In the genomic region with DNA sequence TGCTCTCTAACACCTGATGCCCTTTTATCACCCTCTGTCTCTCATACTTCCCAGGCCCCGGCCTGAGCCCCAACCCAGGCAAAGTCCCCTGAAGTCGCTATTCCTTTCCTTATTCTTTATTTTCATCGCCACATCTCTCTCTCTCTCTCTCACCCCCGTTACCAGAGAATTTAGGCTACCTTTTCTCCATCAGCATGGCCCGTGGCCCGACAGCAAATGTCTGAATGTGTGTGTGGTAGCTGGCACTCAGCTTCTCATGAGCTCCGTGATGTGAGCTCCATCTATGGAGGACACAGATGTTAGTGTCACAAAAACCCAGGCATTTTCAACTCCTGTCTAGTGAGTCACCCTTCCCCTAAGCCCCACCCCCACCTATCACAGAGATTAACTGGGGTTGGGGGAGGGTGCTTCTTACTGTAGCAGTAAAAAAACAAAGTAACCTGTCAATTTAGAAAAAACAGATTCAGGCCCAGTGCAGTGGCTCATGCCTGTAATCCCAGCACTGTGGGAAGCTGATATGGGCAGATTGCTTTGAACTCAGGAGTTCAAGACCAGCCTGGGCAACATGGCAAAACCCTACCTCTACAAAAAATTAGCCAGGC, we compare ENCODE assay signal across 1 cellular context.
TF ChIP-seq lines count a peak whose summit lies in the region.

No MANE protein-coding gene starts in this region.

TF ChIP-seq in HepG2, 621 proteins besides CTCF, POLR2A, EP300 and RAD21 (continued from another document and continues in another):
- peak; percentile 15; the same call in 1 of the 2 replicates for TF ChIP-seq PHF21A (CRISPR knock-in tag; IDR thresholded peaks at IDR 0.05)
- TF ChIP-seq GTF2F1 (IDR thresholded peaks at IDR 0.05; ENCODE audit: low read length): 0 out of 2 replicates have a peak, but pooled peaks have one; percentile 18
- no peak for TF ChIP-seq SRSF1 (optimal IDR thresholded peaks at IDR 0.05; ENCODE audit: low read depth, low read length)
- TF ChIP-seq TFAP4 (IDR thresholded peaks at IDR 0.05; ENCODE audit: borderline replicate concordance, low read depth): peak; percentile 53; the same call in 1 of the 2 replicates
- TF ChIP-seq ZNF205 (CRISPR knock-in tag; IDR thresholded peaks at IDR 0.05): peak; percentile 31; the same call in 1 of the 2 replicates
- no peak for TF ChIP-seq KLF15 (CRISPR knock-in tag; IDR thresholded peaks at IDR 0.05; ENCODE audit: borderline replicate concordance)
- TF ChIP-seq PRDM4 (CRISPR knock-in tag; IDR thresholded peaks at IDR 0.05; ENCODE audit: borderline replicate concordance): no peak
- TF ChIP-seq GABPA (IDR thresholded peaks at IDR 0.05; ENCODE audit: low read depth, low read length): no peak
- TF ChIP-seq GABPA (CRISPR knock-in tag; IDR thresholded peaks at IDR 0.05; ENCODE audit: low read depth): peak; percentile 29; the same call in 1 of the 2 replicates
- TF ChIP-seq ZNF839 (CRISPR knock-in tag; IDR thresholded peaks at IDR 0.05; ENCODE audit: borderline replicate concordance): no peak
- TF ChIP-seq, protein P1, sequence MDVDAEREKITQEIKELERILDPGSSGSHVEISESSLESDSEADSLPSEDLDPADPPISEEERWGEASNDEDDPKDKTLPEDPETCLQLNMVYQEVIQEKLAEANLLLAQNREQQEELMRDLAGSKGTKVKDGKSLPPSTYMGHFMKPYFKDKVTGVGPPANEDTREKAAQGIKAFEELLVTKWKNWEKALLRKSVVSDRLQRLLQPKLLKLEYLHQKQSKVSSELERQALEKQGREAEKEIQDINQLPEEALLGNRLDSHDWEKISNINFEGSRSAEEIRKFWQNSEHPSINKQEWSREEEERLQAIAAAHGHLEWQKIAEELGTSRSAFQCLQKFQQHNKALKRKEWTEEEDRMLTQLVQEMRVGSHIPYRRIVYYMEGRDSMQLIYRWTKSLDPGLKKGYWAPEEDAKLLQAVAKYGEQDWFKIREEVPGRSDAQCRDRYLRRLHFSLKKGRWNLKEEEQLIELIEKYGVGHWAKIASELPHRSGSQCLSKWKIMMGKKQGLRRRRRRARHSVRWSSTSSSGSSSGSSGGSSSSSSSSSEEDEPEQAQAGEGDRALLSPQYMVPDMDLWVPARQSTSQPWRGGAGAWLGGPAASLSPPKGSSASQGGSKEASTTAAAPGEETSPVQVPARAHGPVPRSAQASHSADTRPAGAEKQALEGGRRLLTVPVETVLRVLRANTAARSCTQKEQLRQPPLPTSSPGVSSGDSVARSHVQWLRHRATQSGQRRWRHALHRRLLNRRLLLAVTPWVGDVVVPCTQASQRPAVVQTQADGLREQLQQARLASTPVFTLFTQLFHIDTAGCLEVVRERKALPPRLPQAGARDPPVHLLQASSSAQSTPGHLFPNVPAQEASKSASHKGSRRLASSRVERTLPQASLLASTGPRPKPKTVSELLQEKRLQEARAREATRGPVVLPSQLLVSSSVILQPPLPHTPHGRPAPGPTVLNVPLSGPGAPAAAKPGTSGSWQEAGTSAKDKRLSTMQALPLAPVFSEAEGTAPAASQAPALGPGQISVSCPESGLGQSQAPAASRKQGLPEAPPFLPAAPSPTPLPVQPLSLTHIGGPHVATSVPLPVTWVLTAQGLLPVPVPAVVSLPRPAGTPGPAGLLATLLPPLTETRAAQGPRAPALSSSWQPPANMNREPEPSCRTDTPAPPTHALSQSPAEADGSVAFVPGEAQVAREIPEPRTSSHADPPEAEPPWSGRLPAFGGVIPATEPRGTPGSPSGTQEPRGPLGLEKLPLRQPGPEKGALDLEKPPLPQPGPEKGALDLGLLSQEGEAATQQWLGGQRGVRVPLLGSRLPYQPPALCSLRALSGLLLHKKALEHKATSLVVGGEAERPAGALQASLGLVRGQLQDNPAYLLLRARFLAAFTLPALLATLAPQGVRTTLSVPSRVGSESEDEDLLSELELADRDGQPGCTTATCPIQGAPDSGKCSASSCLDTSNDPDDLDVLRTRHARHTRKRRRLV (CRISPR knock-in tag; IDR thresholded peaks at IDR 0.05): no peak
- TF ChIP-seq, protein P2, sequence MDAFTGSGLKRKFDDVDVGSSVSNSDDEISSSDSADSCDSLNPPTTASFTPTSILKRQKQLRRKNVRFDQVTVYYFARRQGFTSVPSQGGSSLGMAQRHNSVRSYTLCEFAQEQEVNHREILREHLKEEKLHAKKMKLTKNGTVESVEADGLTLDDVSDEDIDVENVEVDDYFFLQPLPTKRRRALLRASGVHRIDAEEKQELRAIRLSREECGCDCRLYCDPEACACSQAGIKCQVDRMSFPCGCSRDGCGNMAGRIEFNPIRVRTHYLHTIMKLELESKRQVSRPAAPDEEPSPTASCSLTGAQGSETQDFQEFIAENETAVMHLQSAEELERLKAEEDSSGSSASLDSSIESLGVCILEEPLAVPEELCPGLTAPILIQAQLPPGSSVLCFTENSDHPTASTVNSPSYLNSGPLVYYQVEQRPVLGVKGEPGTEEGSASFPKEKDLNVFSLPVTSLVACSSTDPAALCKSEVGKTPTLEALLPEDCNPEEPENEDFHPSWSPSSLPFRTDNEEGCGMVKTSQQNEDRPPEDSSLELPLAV (CRISPR knock-in tag; conservative IDR thresholded peaks at IDR 0.05; ENCODE audit: low read depth): no peak
- peak; percentile 77 for TF ChIP-seq POLR2G (IDR thresholded peaks at IDR 0.05; ENCODE audit: low read depth, low read length)
- TF ChIP-seq MED1 (CRISPR knock-in tag; IDR thresholded peaks at IDR 0.05): no peak; the same call in none of the 2 replicates
- TF ChIP-seq, protein P3, sequence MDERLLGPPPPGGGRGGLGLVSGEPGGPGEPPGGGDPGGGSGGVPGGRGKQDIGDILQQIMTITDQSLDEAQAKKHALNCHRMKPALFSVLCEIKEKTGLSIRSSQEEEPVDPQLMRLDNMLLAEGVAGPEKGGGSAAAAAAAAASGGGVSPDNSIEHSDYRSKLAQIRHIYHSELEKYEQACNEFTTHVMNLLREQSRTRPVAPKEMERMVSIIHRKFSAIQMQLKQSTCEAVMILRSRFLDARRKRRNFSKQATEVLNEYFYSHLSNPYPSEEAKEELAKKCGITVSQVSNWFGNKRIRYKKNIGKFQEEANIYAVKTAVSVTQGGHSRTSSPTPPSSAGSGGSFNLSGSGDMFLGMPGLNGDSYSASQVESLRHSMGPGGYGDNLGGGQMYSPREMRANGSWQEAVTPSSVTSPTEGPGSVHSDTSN (CRISPR knock-in tag; IDR thresholded peaks at IDR 0.05): 0 out of 2 replicates have a peak, but pooled peaks have one; percentile 20
- no peak for TF ChIP-seq ZNF672 (CRISPR knock-in tag; IDR thresholded peaks at IDR 0.05)
- TF ChIP-seq, protein P4, sequence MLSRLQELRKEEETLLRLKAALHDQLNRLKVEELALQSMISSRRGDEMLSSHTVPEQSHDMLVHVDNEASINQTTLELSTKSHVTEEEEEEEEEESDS (CRISPR knock-in tag; IDR thresholded peaks at IDR 0.05; ENCODE audit: borderline replicate concordance): no peak
- TF ChIP-seq MXI1 (IDR thresholded peaks at IDR 0.05; ENCODE audit: borderline replicate concordance, low read depth, low read length): peak; percentile 47; the same call in 1 of the 3 replicates
- TF ChIP-seq ZNF781 (CRISPR knock-in tag; IDR thresholded peaks at IDR 0.05; ENCODE audit: borderline replicate concordance, not compliant biosample characterization): peak; percentile 17
- peak; percentile 67; the same call in 1 of the 2 replicates for TF ChIP-seq ZNF605 (CRISPR knock-in tag; IDR thresholded peaks at IDR 0.05)
- no peak for TF ChIP-seq BRCA1 (CRISPR knock-in tag; IDR thresholded peaks at IDR 0.05)
- TF ChIP-seq NBN (conservative IDR thresholded peaks at IDR 0.05): no peak
- TF ChIP-seq ZNF563 (CRISPR knock-in tag; IDR thresholded peaks at IDR 0.05): no peak
- no peak for TF ChIP-seq NKX3-1 (CRISPR knock-in tag; IDR thresholded peaks at IDR 0.05)
- TF ChIP-seq FOSL2 (CRISPR knock-in tag; IDR thresholded peaks at IDR 0.05): peak; percentile 96
- 0 out of 2 replicates have a peak, but pooled peaks have one; percentile 26 for TF ChIP-seq ZMYM3 (CRISPR knock-in tag; IDR thresholded peaks at IDR 0.05)
- peak; percentile 16; the same call in 1 of the 2 replicates for TF ChIP-seq SMC3 (IDR thresholded peaks at IDR 0.05; ENCODE audit: low read length)
- TF ChIP-seq ZXDC (CRISPR knock-in tag; IDR thresholded peaks at IDR 0.05): 0 out of 2 replicates have a peak, but pooled peaks have one; percentile 5
- TF ChIP-seq FOSL1 (CRISPR knock-in tag; IDR thresholded peaks at IDR 0.05; ENCODE audit: borderline replicate concordance): 0 out of 2 replicates have a peak, but pooled peaks have one; percentile 49
- no peak for TF ChIP-seq RBAK (CRISPR knock-in tag; IDR thresholded peaks at IDR 0.05)
- TF ChIP-seq EEA1 (CRISPR knock-in tag; IDR thresholded peaks at IDR 0.05; ENCODE audit: borderline replicate concordance): no peak
- no peak for TF ChIP-seq ZNF446 (CRISPR knock-in tag; IDR thresholded peaks at IDR 0.05)
- no peak for TF ChIP-seq MYC (CRISPR knock-in tag; IDR thresholded peaks at IDR 0.05; ENCODE audit: borderline replicate concordance)
- TF ChIP-seq, protein P5, sequence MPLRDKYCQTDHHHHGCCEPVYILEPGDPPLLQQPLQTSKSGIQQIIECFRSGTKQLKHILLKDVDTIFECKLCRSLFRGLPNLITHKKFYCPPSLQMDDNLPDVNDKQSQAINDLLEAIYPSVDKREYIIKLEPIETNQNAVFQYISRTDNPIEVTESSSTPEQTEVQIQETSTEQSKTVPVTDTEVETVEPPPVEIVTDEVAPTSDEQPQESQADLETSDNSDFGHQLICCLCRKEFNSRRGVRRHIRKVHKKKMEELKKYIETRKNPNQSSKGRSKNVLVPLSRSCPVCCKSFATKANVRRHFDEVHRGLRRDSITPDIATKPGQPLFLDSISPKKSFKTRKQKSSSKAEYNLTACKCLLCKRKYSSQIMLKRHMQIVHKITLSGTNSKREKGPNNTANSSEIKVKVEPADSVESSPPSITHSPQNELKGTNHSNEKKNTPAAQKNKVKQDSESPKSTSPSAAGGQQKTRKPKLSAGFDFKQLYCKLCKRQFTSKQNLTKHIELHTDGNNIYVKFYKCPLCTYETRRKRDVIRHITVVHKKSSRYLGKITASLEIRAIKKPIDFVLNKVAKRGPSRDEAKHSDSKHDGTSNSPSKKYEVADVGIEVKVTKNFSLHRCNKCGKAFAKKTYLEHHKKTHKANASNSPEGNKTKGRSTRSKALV (CRISPR knock-in tag; IDR thresholded peaks at IDR 0.05): 0 out of 2 replicates have a peak, but pooled peaks have one; percentile 17
- peak; percentile 45; the same call in 1 of the 2 replicates for TF ChIP-seq MIXL1 (CRISPR knock-in tag; IDR thresholded peaks at IDR 0.05)
